ENCODE assay signal across 9 cellular contexts in genomic region chr12:65948320-65949008, GRCh38.
DNase-seq lines count a peak whose midpoint lies in the region; ATAC-seq and TF ChIP-seq lines count a peak whose summit lies in the region.
"Had no signal": no experiment of that assay in that cellular context is flagged by ENCODE, and none has a peak within 500 bp of the region (broad histone marks: within the 10 kb centered on the region; RNA-seq: fewer than 3 reads in every experiment).

No MANE protein-coding gene starts in this region.

- ATAC-seq in GM19328 (IDR thresholded peaks at IDR 0.05; ENCODE audit: unreplicated experiment) = no peak
- no peak for ATAC-seq in GM18505 (IDR thresholded peaks at IDR 0.05; ENCODE audit: unreplicated experiment)
- no peak for ATAC-seq in GM18907 (IDR thresholded peaks at IDR 0.05; ENCODE audit: unreplicated experiment)

- H3K27me3 Mint-ChIP-seq in activated CD4-positive, alpha-beta T cell treated with anti-CD3 and anti-CD28 coated beads, Interleukin-2, amount 10 ng/mL, durations not matched to agents 24 days and 14 days = peaks cover 8% of the 10 kb centered on the region
- H3K27me3 Mint-ChIP-seq: naive B cell had no signal

- in situ Hi-C loops in ACHN (cut with HindIII; ENCODE audit: low pct_ligation_motif_present, low pct_unique_long_range_greater_than_20kb, low sequenced_read_pairs) = no loop called here

- DNase-seq in ACHN (peak; percentile 99), NCI-H1105 treated with DMSO at 0.1 percent for 48 hours (lab: John Stamatoyannopoulos, UW) (peak; percentile 94), epidermal melanocyte (ENCODE audit: insufficient read length, low spot score) (peak; percentile 47), midbrain (lab: John Stamatoyannopoulos, UW) (peak; percentile 68)
- DNase-seq in activated CD4-positive, alpha-beta T cell treated with anti-CD3 and anti-CD28 coated beads, Interleukin-2, amount 10 ng/mL, durations not matched to agents 24 days and 14 days = no peak
- DNase-seq: naive B cell had no signal

- no peaks in the 10 kb centered on the region for H3K4me1 Mint-ChIP-seq in activated CD4-positive, alpha-beta T cell treated with anti-CD3 and anti-CD28 coated beads, Interleukin-2, amount 10 ng/mL, durations not matched to agents 24 days and 14 days
- H3K4me1 Mint-ChIP-seq: naive B cell had no signal

- no peak overlapping the region for H3K4me3 Mint-ChIP-seq in activated CD4-positive, alpha-beta T cell treated with anti-CD3 and anti-CD28 coated beads, Interleukin-2, amount 10 ng/mL, durations not matched to agents 24 days and 14 days
- H3K4me3 Mint-ChIP-seq: naive B cell had no signal

- TF ChIP-seq POLR2A in GM18505 (IDR thresholded peaks at IDR 0.05; ENCODE audit: borderline replicate concordance, extremely low read depth, insufficient read depth, insufficient read length) = no peak

- H3K9me3 Mint-ChIP-seq in activated CD4-positive, alpha-beta T cell treated with anti-CD3 and anti-CD28 coated beads, Interleukin-2, amount 10 ng/mL, durations not matched to agents 24 days and 14 days = no peaks in the 10 kb centered on the region
- H3K9me3 Mint-ChIP-seq: naive B cell had no signal

- intact Hi-C loops in activated CD4-positive, alpha-beta T cell treated with anti-CD3 and anti-CD28 coated beads, Interleukin-2, amount 10 ng/mL, durations not matched to agents 24 days and 14 days (cut with micrococcal nuclease) = no loop called here

- no peaks in the 10 kb centered on the region for H3K36me3 Mint-ChIP-seq in activated CD4-positive, alpha-beta T cell treated with anti-CD3 and anti-CD28 coated beads, Interleukin-2, amount 10 ng/mL, durations not matched to agents 24 days and 14 days (ENCODE audit: low read depth)
- H3K36me3 Mint-ChIP-seq: naive B cell had no signal

- no peak overlapping the region for H3K27ac Mint-ChIP-seq in activated CD4-positive, alpha-beta T cell treated with anti-CD3 and anti-CD28 coated beads, Interleukin-2, amount 10 ng/mL, durations not matched to agents 24 days and 14 days
- H3K27ac Mint-ChIP-seq: naive B cell had no signal
